Comparison of ENCODE assay signal across 2 cellular contexts in genomic region chr5:82388186-82388585, GRCh38.
A peak's percentile ranks its signal among the peaks of the same experiment; 100 is the strongest.
TF ChIP-seq lines count a peak whose summit lies in the region.

No MANE protein-coding gene starts in this region.

TF ChIP-seq in SK-N-SH, 30 proteins besides CTCF, POLR2A, EP300 and RAD21 (continued from another document):
- TF ChIP-seq PBX3 (IDR thresholded peaks at IDR 0.05) (peak; percentile 51), NFIC (IDR thresholded peaks at IDR 0.05; ENCODE audit: borderline replicate concordance) (peak; percentile 32; the same call in 1 of the 2 replicates), TEAD4 (IDR thresholded peaks at IDR 0.05; ENCODE audit: borderline replicate concordance, insufficient read depth) (0 out of 2 replicates have a peak, but pooled peaks have one; percentile 20), JUND (IDR thresholded peaks at IDR 0.05) (peak; percentile 41; the same call in 1 of the 2 replicates), MXI1 (IDR thresholded peaks at IDR 0.05; ENCODE audit: low read depth, low read length) (no peak), POLR2AphosphoS5 (IDR thresholded peaks at IDR 0.05; ENCODE audit: low read depth, low read length) (peak; percentile 30; the same call in 1 of the 2 replicates), GATA2 (CRISPR knock-in tag; IDR thresholded peaks at IDR 0.05) (no peak), USF1 (IDR thresholded peaks at IDR 0.05; ENCODE audit: borderline replicate concordance, low read depth) (no peak), RCOR1 (IDR thresholded peaks at IDR 0.05; ENCODE audit: low read length) (no peak), RFX5 (IDR thresholded peaks at IDR 0.05; ENCODE audit: low read length) (no peak), RXRA (IDR thresholded peaks at IDR 0.05; ENCODE audit: borderline replicate concordance, low read depth) (peak; percentile 46; the same call in 1 of the 2 replicates), TAF1 (IDR thresholded peaks at IDR 0.05; ENCODE audit: borderline replicate concordance, low read depth, low read length) (no peak), NRF1 (IDR thresholded peaks at IDR 0.05; ENCODE audit: low read depth, low read length) (no peak), REST (IDR thresholded peaks at IDR 0.05; ENCODE audit: low read depth, low read length) (no peak), TCF12 (IDR thresholded peaks at IDR 0.05) (peak; percentile 80)
- TF ChIP-seq, protein P1, sequence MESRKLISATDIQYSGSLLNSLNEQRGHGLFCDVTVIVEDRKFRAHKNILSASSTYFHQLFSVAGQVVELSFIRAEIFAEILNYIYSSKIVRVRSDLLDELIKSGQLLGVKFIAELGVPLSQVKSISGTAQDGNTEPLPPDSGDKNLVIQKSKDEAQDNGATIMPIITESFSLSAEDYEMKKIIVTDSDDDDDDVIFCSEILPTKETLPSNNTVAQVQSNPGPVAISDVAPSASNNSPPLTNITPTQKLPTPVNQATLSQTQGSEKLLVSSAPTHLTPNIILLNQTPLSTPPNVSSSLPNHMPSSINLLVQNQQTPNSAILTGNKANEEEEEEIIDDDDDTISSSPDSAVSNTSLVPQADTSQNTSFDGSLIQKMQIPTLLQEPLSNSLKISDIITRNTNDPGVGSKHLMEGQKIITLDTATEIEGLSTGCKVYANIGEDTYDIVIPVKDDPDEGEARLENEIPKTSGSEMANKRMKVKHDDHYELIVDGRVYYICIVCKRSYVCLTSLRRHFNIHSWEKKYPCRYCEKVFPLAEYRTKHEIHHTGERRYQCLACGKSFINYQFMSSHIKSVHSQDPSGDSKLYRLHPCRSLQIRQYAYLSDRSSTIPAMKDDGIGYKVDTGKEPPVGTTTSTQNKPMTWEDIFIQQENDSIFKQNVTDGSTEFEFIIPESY (IDR thresholded peaks at IDR 0.05; ENCODE audit: borderline replicate concordance, low read depth): no peak

TF ChIP-seq in GM23338, 12 proteins besides CTCF, POLR2A, EP300 and RAD21 (continued from another document):
- TF ChIP-seq ZNF462 (CRISPR knock-in tag; IDR thresholded peaks at IDR 0.05) (no peak), EZH2 (IDR thresholded peaks at IDR 0.05; ENCODE audit: low read depth, unreplicated experiment) (no peak), CREB1 (CRISPR knock-in tag; IDR thresholded peaks at IDR 0.05; ENCODE audit: low read depth) (no peak), ETS1 (IDR thresholded peaks at IDR 0.05) (no peak), REST (IDR thresholded peaks at IDR 0.05; ENCODE audit: unreplicated experiment) (no peak), POLR2AphosphoS5 (IDR thresholded peaks at IDR 0.05; ENCODE audit: low read depth) (no peak), STAT1 (IDR thresholded peaks at IDR 0.05; ENCODE audit: unreplicated experiment) (no peak)
